12 cellular contexts compared by ENCODE assay signal in genomic region chr17:4786111-4786491, GRCh38. TPM values are rescaled to one million over a fixed set of nuclear protein-coding genes. Genes with fewer than 3 reads are reported as not detected.
A peak's percentile ranks its signal among the peaks of the same experiment; 100 is the strongest.
DNase-seq lines count a peak whose midpoint lies in the region; ATAC-seq and TF ChIP-seq lines count a peak whose summit lies in the region.
"Had no signal": no experiment of that assay in that cellular context is flagged by ENCODE, and none has a peak within 500 bp of the region (broad histone marks: within the 10 kb centered on the region; RNA-seq: fewer than 3 reads in every experiment).

TSS of gene VMO1 (minus strand) at chr17:4786364. CDS start at chr17:4786352, 12 bp downstream.

- no peak within 1 kb of the TSS for H3K27ac Mint-ChIP-seq in stimulated activated naive CD8-positive, alpha-beta T cell treated with anti-CD3 and anti-CD28 coated beads, Interleukin-15, Interleukin-2, amounts not matched to agents 100 ng/mL and 50 ng/mL, for 24 hours

- peaks cover 59% of the 10 kb centered on the region for H3K27me3 Mint-ChIP-seq in stimulated activated naive CD8-positive, alpha-beta T cell treated with anti-CD3 and anti-CD28 coated beads, Interleukin-15, Interleukin-2, amounts not matched to agents 100 ng/mL and 50 ng/mL, for 24 hours

- DNase-seq in stimulated activated naive CD8-positive, alpha-beta T cell treated with anti-CD3 and anti-CD28 coated beads, Interleukin-15, Interleukin-2, amounts not matched to agents 100 U/mL and 50 U/mL, for 24 hours = no peak
- DNase-seq in mammary epithelial cell (no peak), tibial nerve (ENCODE audit: low spot score in 2 of 2) (no peak), MG63 (no peak)
- DNase-seq in activated CD4-positive, CD25-positive, alpha-beta regulatory T cell treated with anti-CD3 and anti-CD28 coated beads, Interleukin-2, amount 50 U/mL, for 72 hours = no peak
- DNase-seq: NCI-H2171 treated with DMSO at 0.1 percent for 48 hours; stimulated activated CD8-positive, alpha-beta memory T cell treated with anti-CD3 and anti-CD28 coated beads, Interleukin-4, amount 100 ng/mL, for 48 hours had no signal

- H3K4me2 ChIP-seq in mammary epithelial cell (ENCODE audit: insufficient read depth, low read depth, low read length) = peak within 1 kb of the TSS; percentile 42

- H3K4me3 Mint-ChIP-seq in stimulated activated naive CD8-positive, alpha-beta T cell treated with anti-CD3 and anti-CD28 coated beads, Interleukin-15, Interleukin-2, amounts not matched to agents 100 ng/mL and 50 ng/mL, for 24 hours = peak within 1 kb of the TSS; percentile 20

- H3K36me3 ChIP-seq in mammary epithelial cell (ENCODE audit: insufficient read depth, low read length) (no peaks in the 10 kb centered on the region), mucosa of stomach (ENCODE audit: control insufficient read depth, insufficient read depth, low read length) (no peaks in the 10 kb centered on the region), tibial nerve (no peaks in the 10 kb centered on the region), MG63 (no peaks in the 10 kb centered on the region)

- no peak within 1 kb of the TSS for H3K4me3 ChIP-seq in mammary epithelial cell (replicated peaks in 1 of 3; ENCODE audit: insufficient read depth in 1 of 3, low read depth in 2 of 3, low read length in 3 of 3)
- H3K4me3 ChIP-seq in mucosa of stomach (ENCODE audit: low read length) = no peak within 1 kb of the TSS
- peak within 1 kb of the TSS in 2 of 4 donors; percentile 21 to 35 for H3K4me3 ChIP-seq in tibial nerve
- H3K4me3 ChIP-seq in MG63 = no peak within 1 kb of the TSS

- H3K27ac ChIP-seq in mammary epithelial cell (ENCODE audit: insufficient read depth, low read depth, low read length) (no peak within 1 kb of the TSS), tibial nerve (peak within 1 kb of the TSS in 1 of 4 donors; percentile 43)

- in situ Hi-C loops in mammary epithelial cell (cut with MboI; ENCODE audit: low sequenced_read_pairs in 2 of 2) = loop anchor here in 1 of 2 donors (10.0 kb wide), 1 partner anchor 99 kb away; no protein-coding TSS in a partner anchor

- no peaks in the 10 kb centered on the region for H3K36me3 Mint-ChIP-seq in stimulated activated naive CD8-positive, alpha-beta T cell treated with anti-CD3 and anti-CD28 coated beads, Interleukin-15, Interleukin-2, amounts not matched to agents 100 ng/mL and 50 ng/mL, for 24 hours (ENCODE audit: low read depth)

- TF ChIP-seq POLR2A in tibial nerve (IDR thresholded peaks at IDR 0.05) = no peak

- H3K79me2 ChIP-seq in mammary epithelial cell (ENCODE audit: insufficient read depth, low read length) = peaks cover 7% of the 10 kb centered on the region

- H3K4me1 ChIP-seq in mammary epithelial cell (ENCODE audit: insufficient read depth, low read length) (peaks cover 26% of the 10 kb centered on the region), mucosa of stomach (ENCODE audit: control insufficient read depth, insufficient read depth, low read length) (peaks cover 43% of the 10 kb centered on the region), tibial nerve (peaks cover 0 to 48% (median 27%) of the 10 kb centered on the region in 4 donors)

- H4K20me1 ChIP-seq in mammary epithelial cell (ENCODE audit: insufficient read depth, low read length) = no peaks in the 10 kb centered on the region

- H2AFZ ChIP-seq in mammary epithelial cell (ENCODE audit: low read depth, low read length) = peak within 1 kb of the TSS; percentile 73

- no peaks in the 10 kb centered on the region for H3K9me3 ChIP-seq in mammary epithelial cell (replicated peaks; ENCODE audit: insufficient read depth, low read length)
- H3K9me3 ChIP-seq in mucosa of stomach (ENCODE audit: control insufficient read depth, low read length) = no peaks in the 10 kb centered on the region
- H3K9me3 ChIP-seq in tibial nerve = no peaks in the 10 kb centered on the region
- H3K9me3 ChIP-seq in MG63 = no peaks in the 10 kb centered on the region

- no peak for TF ChIP-seq CTCF in mammary epithelial cell (conservative IDR thresholded peaks at IDR 0.05 in 1 of 2, IDR thresholded peaks at IDR 0.05 in 1 of 2; ENCODE audit: extremely low read depth in 1 of 2, insufficient read depth in 1 of 2, low read depth in 1 of 2, low read length in 2 of 2)
- TF ChIP-seq CTCF in tibial nerve (IDR thresholded peaks at IDR 0.05) = no peak

- H3K27me3 ChIP-seq in mammary epithelial cell (ENCODE audit: insufficient read depth, low read length) = no peaks in the 10 kb centered on the region
- no peaks in the 10 kb centered on the region for H3K27me3 ChIP-seq in mucosa of stomach (ENCODE audit: control insufficient read depth, insufficient read depth, low read length)
- H3K27me3 ChIP-seq in tibial nerve = peaks cover 0 to 49% of the 10 kb centered on the region in 2 donors
- no peaks in the 10 kb centered on the region for H3K27me3 ChIP-seq in MG63

- H3K9me3 Mint-ChIP-seq in stimulated activated naive CD8-positive, alpha-beta T cell treated with anti-CD3 and anti-CD28 coated beads, Interleukin-15, Interleukin-2, amounts not matched to agents 100 ng/mL and 50 ng/mL, for 24 hours = no peaks in the 10 kb centered on the region

- no peak for ATAC-seq in stimulated activated naive CD8-positive, alpha-beta T cell treated with anti-CD3 and anti-CD28 coated beads, Interleukin-15, Interleukin-2, amounts not matched to agents 100 U/mL and 50 U/mL, for 24 hours
- no peak for ATAC-seq in HG03439 (IDR thresholded peaks at IDR 0.05; ENCODE audit: unreplicated experiment)

- H3K4me1 Mint-ChIP-seq in stimulated activated naive CD8-positive, alpha-beta T cell treated with anti-CD3 and anti-CD28 coated beads, Interleukin-15, Interleukin-2, amounts not matched to agents 100 ng/mL and 50 ng/mL, for 24 hours (ENCODE audit: low read depth) = peaks cover 29% of the 10 kb centered on the region

- dilution Hi-C loops in mammary epithelial cell (cut with HindIII; ENCODE audit: low sequenced_read_pairs) = no loop called here

- no peak for TF ChIP-seq EP300 in tibial nerve (IDR thresholded peaks at IDR 0.05)

- CTCF ChIA-PET in mammary epithelial cell (lab: Charles Lee; ENCODE audit: low non-redundant PET) = no interaction called here

- 50% methylated on average over 23 of the region's 23 CpGs for WGBS in mammary epithelial cell (ENCODE audit: low coverage, missing lambda C conversion rate)
- WGBS in tibial nerve, 2 donors = 5 to 6% methylated on average over 18 to 20 of the region's 23 CpGs

- no peak within 1 kb of the TSS for H3K9ac ChIP-seq in mammary epithelial cell (ENCODE audit: insufficient read depth, low read length)
- H3K9ac ChIP-seq in mucosa of stomach (ENCODE audit: low read length) = peak within 1 kb of the TSS; percentile 2

- no TSS peak for BruUV-seq in mammary epithelial cell (replicated peaks; lab: Mats Ljungman, UMichigan)

- intact Hi-C loops in mammary epithelial cell (cut with micrococcal nuclease) = loop anchor here (2.0 kb wide), 1 partner anchor 117 kb away; the partner anchor contains the start of gene CHRNE

RNA-seq across cellular contexts. Expression of gene VMO1, which starts in this region (rescaled TPM):
- total RNA-seq in mammary epithelial cell (under 1 TPM; 0.17 to 0.87 TPM), tibial nerve (1 to 10 TPM in 3 of 4 donors, not detected in 1; 1.4 to 6.0 (median 1.9) TPM)
- 0.20 TPM for polyA plus RNA-seq in mammary epithelial cell
- not detected for polyA minus RNA-seq in mammary epithelial cell
- total RNA-seq in MG63 (2014; rRNA removed; shearing (Covaris generic); ENCODE audit: low replicate concordance) = not detected in 2 replicates
- total RNA-seq: H4, kidney epithelial cell had no signal
